11 cellular contexts compared by ENCODE assay signal in genomic region chr5:157300564-157300963, GRCh38.
"Had no signal": no experiment of that assay in that cellular context is flagged by ENCODE, and none has a peak within 500 bp of the region (broad histone marks: within the 10 kb centered on the region; RNA-seq: fewer than 3 reads in every experiment).

No MANE protein-coding gene starts in this region.

- H3K4me3 Mint-ChIP-seq: activated T-helper 1 cell treated with anti-CD3 and anti-CD28 coated beads, Interleukin-12 subunit alpha, Interleukin-12 subunit beta, Interleukin-2, Interleukin-4 antibody, amounts not matched to agents 30 ng/mL and 10 ng/mL and 1 ng/mL, durations not matched to agents 14 hours and 24 hours and 36 hours; neural progenitor cell; stimulated activated memory B cell treated with anti-CD40 and anti-IgM and Interleukin-4, amounts not matched to agents 10 μg/mL and 1 μg/mL and 100 μg/mL, for 72 hours; T-helper 2 cell treated with Interferon-gamma antibody and Interleukin-4, amounts not matched to agents 5 μg/mL and 100 μg/mL, for 36 hours had no signal

- H3K27me3 Mint-ChIP-seq: stimulated activated memory B cell treated with anti-CD40 and anti-IgM and Interleukin-4, amounts not matched to agents 10 μg/mL and 1 μg/mL and 100 μg/mL, for 72 hours had no signal

- DNase-seq: activated naive CD4-positive, alpha-beta T cell treated with Interleukin-2 at 50 U/mL for 16 hours; caudate nucleus; effector CD4-positive, alpha-beta T cell; esophagus squamous epithelium; glutamatergic neuron; hypothalamus; kidney glomerular epithelial cell had no signal

- H3K4me1 Mint-ChIP-seq: neural progenitor cell had no signal

- H3K9me3 Mint-ChIP-seq: activated T-helper 1 cell treated with anti-CD3 and anti-CD28 coated beads, Interleukin-12 subunit alpha, Interleukin-12 subunit beta, Interleukin-2, Interleukin-4 antibody, amounts not matched to agents 30 ng/mL and 10 ng/mL and 1 ng/mL, durations not matched to agents 14 hours and 24 hours and 36 hours; neural progenitor cell; stimulated activated memory B cell treated with anti-CD40 and anti-IgM and Interleukin-4, amounts not matched to agents 10 μg/mL and 1 μg/mL and 100 μg/mL, for 72 hours; T-helper 2 cell treated with Interferon-gamma antibody and Interleukin-4, amounts not matched to agents 5 μg/mL and 100 μg/mL, for 36 hours had no signal

- H3K27ac Mint-ChIP-seq: neural progenitor cell; stimulated activated memory B cell treated with anti-CD40 and anti-IgM and Interleukin-4, amounts not matched to agents 10 μg/mL and 1 μg/mL and 100 μg/mL, for 72 hours had no signal

- ATAC-seq: stimulated activated memory B cell treated with anti-CD40 and anti-IgM and Interleukin-4, amounts not matched to agents 10 μg/mL and 1 μg/mL and 100 μg/mL, for 72 hours had no signal
